24 cellular contexts compared by ENCODE assay signal in the genomic region with DNA sequence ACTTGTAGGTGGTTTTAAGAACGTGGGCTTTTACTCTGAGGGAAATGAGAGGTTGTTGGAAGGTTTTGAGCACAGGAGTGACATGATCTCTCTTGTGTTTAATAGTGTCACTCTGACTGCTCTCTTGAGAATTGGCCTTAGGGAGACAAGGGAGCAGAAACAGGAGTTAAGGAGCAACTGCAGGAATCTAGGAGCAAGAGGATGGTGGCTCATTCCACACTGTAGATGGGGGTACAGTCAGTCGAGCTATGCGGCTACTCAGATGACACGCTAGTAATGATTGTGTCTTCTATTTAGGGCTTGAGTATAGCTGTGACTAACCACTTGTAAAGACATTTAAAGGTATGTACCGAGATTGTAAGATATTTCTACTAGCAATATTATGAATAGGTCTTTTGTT.
DNase-seq lines count a peak whose midpoint lies in the region; ATAC-seq and TF ChIP-seq lines count a peak whose summit lies in the region.
"Had no signal": no experiment of that assay in that cellular context is flagged by ENCODE, and none has a peak within 500 bp of the region (broad histone marks: within the 10 kb centered on the region; RNA-seq: fewer than 3 reads in every experiment).

No MANE protein-coding gene starts in this region.

- no peak overlapping the region for H4K91ac ChIP-seq in H9 (ENCODE audit: insufficient read length, low read depth, low read length)

- peaks cover 0 to 4% (median 0%) of the 10 kb centered on the region in 3 experiments; a peak in 2 of 7 replicates for H3K36me3 Mint-ChIP-seq in H9 (ENCODE audit: insufficient read depth in 1 of 3, low read depth in 3 of 3)
- H3K36me3 Mint-ChIP-seq: CD4-positive, CD25-positive, alpha-beta regulatory T cell; IgD-negative memory B cell had no signal

- no peaks in the 10 kb centered on the region for H4K20me1 ChIP-seq in H9 (ENCODE audit: control insufficient read depth, insufficient read depth, insufficient read length)

- H3K4me1 Mint-ChIP-seq in H9, result peaks cover 24 to 35% of the 10 kb centered on the region in 2 experiments
- H3K4me1 Mint-ChIP-seq: CD4-positive, CD25-positive, alpha-beta regulatory T cell; IgD-negative memory B cell had no signal

- H3K14ac ChIP-seq in H9 (ENCODE audit: insufficient read depth, low read length), result no peak overlapping the region

- no peak overlapping the region for H2BK5ac ChIP-seq in H9 (ENCODE audit: insufficient read length, low read length)

- H3K9ac ChIP-seq in H9 (ENCODE audit: extremely low read depth, insufficient read length, low read length), result no peak overlapping the region

- H4K5ac ChIP-seq in H9 (ENCODE audit: insufficient read length, low read depth, low read length), result no peak overlapping the region

- H3K79me1 ChIP-seq in H9 (ENCODE audit: insufficient read depth, low read depth, low read length, poor library complexity, severe bottlenecking), result no peaks in the 10 kb centered on the region

- in situ Hi-C loops in transverse colon (cut with MboI; ENCODE audit: low pct_ligation_motif_present in 1 of 4, low pct_unique_long_range_greater_than_20kb in 1 of 4, low sequenced_read_pairs in 3 of 4), result no loop called here

- intact Hi-C loops in transverse colon (cut with DNase I; ENCODE audit: low total_unique reads), result no loop called here

- no peak overlapping the region for H2BK12ac ChIP-seq in H9 (ENCODE audit: insufficient read length, low read depth, low read length)

- H3K9me3 Mint-ChIP-seq in H9, result peaks cover 3 to 8% of the 10 kb centered on the region in 2 experiments; a peak in 3 of 5 replicates

- H2BK15ac ChIP-seq in H9 (ENCODE audit: low read depth, low read length), result no peak overlapping the region

- no peak for TF ChIP-seq EP300 in transverse colon (IDR thresholded peaks at IDR 0.05; ENCODE audit: low read depth)

- H3K18ac ChIP-seq in H9 (ENCODE audit: insufficient read length, low read depth, low read length), result no peak overlapping the region

- no peaks in the 10 kb centered on the region for H3K9me3 ChIP-seq in H9 (ENCODE audit: control insufficient read depth, low read depth, low read length)
- H3K9me3 ChIP-seq in SJCRH30 (replicated peaks), result no peaks in the 10 kb centered on the region
- no peaks in the 10 kb centered on the region for H3K9me3 ChIP-seq in transverse colon
- H3K9me3 ChIP-seq: BE2C, Caco-2 had no signal

- H3K27me3 ChIP-seq in H9 (ENCODE audit: insufficient read depth, low read length) (no peaks in the 10 kb centered on the region), SJCRH30 (no peaks in the 10 kb centered on the region), transverse colon (no peaks in the 10 kb centered on the region)
- H3K27me3 ChIP-seq: BE2C had no signal

- peak overlapping the region; percentile 17 for H2AFZ ChIP-seq in H9 (ENCODE audit: low read length)

- H3K4me3 ChIP-seq in SJCRH30 (no peak overlapping the region), transverse colon (no peak overlapping the region)
- H3K4me3 ChIP-seq: GM12878, SK-N-MC had no signal

- H3K4me1 ChIP-seq in H9 (ENCODE audit: insufficient read depth, low read length) (peaks cover 3% of the 10 kb centered on the region; the same call in 1 of the 2 replicates), SJCRH30 (peaks cover 25% of the 10 kb centered on the region), transverse colon (no peaks in the 10 kb centered on the region)
- H3K4me1 ChIP-seq: BE2C, Caco-2 had no signal

- H2BK120ac ChIP-seq in H9 (ENCODE audit: low read depth, low read length, poor library complexity, severe bottlenecking), result no peak overlapping the region

- no peak overlapping the region for H2BK20ac ChIP-seq in H9 (ENCODE audit: low read depth, low read length, poor library complexity, severe bottlenecking)

- H3K27ac ChIP-seq in H9 (ENCODE audit: insufficient read length, low read depth, low read length), result no peak overlapping the region
- no peak overlapping the region for H3K27ac ChIP-seq in SJCRH30
- H3K27ac ChIP-seq in transverse colon, result no peak overlapping the region
- H3K27ac ChIP-seq: SK-N-MC had no signal

- H3K27me3 Mint-ChIP-seq in H9 (ENCODE audit: low read depth), result no peaks in the 10 kb centered on the region; the same call in 1 of the 2 replicates
- H3K27me3 Mint-ChIP-seq: CD4-positive, CD25-positive, alpha-beta regulatory T cell; IgD-negative memory B cell had no signal

- no peak overlapping the region for H2AK5ac ChIP-seq in H9 (ENCODE audit: insufficient read length, low read length)

- H3K4me2 ChIP-seq in H9 (ENCODE audit: insufficient read depth, insufficient read length, low read length), result no peak overlapping the region

- no peaks in the 10 kb centered on the region for H3K79me2 ChIP-seq in H9 (ENCODE audit: insufficient read depth, low read length)

- no peaks in the 10 kb centered on the region for H3K23me2 ChIP-seq in H9 (ENCODE audit: insufficient read length, low read depth, low read length, poor library complexity, severe bottlenecking)

- TF ChIP-seq CTCF in H9 (conservative IDR thresholded peaks at IDR 0.05) (no peak), GM20000 (IDR thresholded peaks at IDR 0.05; ENCODE audit: extremely low read depth, missing control alignments) (no peak), transverse colon (IDR thresholded peaks at IDR 0.05) (no peak)

- ATAC-seq in GM21717 (IDR thresholded peaks at IDR 0.05; ENCODE audit: unreplicated experiment) (no peak), GM19023 (IDR thresholded peaks at IDR 0.05; ENCODE audit: unreplicated experiment) (no peak)
- ATAC-seq: GM12878 had no signal

- H3K4ac ChIP-seq in H9 (ENCODE audit: low read depth, low read length), result no peak overlapping the region

- no peak overlapping the region for H3K56ac ChIP-seq in H9 (ENCODE audit: insufficient read length, low read depth, low read length)

- no peak overlapping the region for H3K23ac ChIP-seq in H9 (ENCODE audit: insufficient read length, low read depth, low read length)

- H4K8ac ChIP-seq in H9 (replicated peaks; ENCODE audit: insufficient read length, low read depth, low read length), result no peak overlapping the region

- no peak overlapping the region for H3K4me3 Mint-ChIP-seq in H9
- H3K4me3 Mint-ChIP-seq: CD4-positive, CD25-positive, alpha-beta regulatory T cell; IgD-negative memory B cell had no signal

- H3T11ph ChIP-seq in H9 (ENCODE audit: low read length), result no peak overlapping the region

- peak overlapping the region in 1 of 3 experiments; percentile 71; a peak in 1 of 7 replicates for H3K27ac Mint-ChIP-seq in H9
- H3K27ac Mint-ChIP-seq: CD4-positive, CD25-positive, alpha-beta regulatory T cell; IgD-negative memory B cell had no signal

- WGBS in H9 (ENCODE audit: extremely low coverage, insufficient read length, low lambda C conversion rate), result no CpG with 5 or more reads among the region's 5 CpGs
- WGBS in transverse colon (ENCODE audit: low coverage in 1 of 2), 2 donors, result 66 to 68% methylated on average over 4 to 5 of the region's 5 CpGs

- peak; percentile 22 for DNase-seq in A172 (ENCODE audit: low spot score)
- no peak for DNase-seq in H9
- peak; percentile 19 to 60 for DNase-seq in SJCRH30
- DNase-seq in myocyte (ENCODE audit: low read depth), result peak; percentile 71
- DNase-seq in GM20000 (ENCODE audit: low spot score), result no peak
- no peak for DNase-seq in transverse colon
- DNase-seq: BE2C; Caco-2; CD4-positive, CD25-positive, alpha-beta regulatory T cell; DMS 273 treated with DMSO at 0.1 percent for 48 hours; DND-41; GOT3; NCI-H1694; NCI-H2081 treated with DMSO at 0.1 percent for 48 hours; NCI-H345; NCI-H524 treated with DMSO at 0.1 percent for 48 hours; RPMI8226; SHP77; SW 1271 had no signal

- H3K36me3 ChIP-seq in SJCRH30, result no peaks in the 10 kb centered on the region
- H3K36me3 ChIP-seq in transverse colon, result no peaks in the 10 kb centered on the region
- H3K36me3 ChIP-seq: BE2C had no signal

- no peak for TF ChIP-seq POLR2A in transverse colon (IDR thresholded peaks at IDR 0.05)

Comparison
In these comparisons a context has a peak if more than half of its experiments do, and no peak if none do; other contexts are left out.
1. DNase-seq: peak in A172 (single experiment), SJCRH30 (2 of 2) and myocyte (single experiment); none in H9 (single experiment), GM20000 (single experiment) and transverse colon (single experiment).